In genomic region chr4:155966661-155967060, GRCh38 we compare ENCODE assay signal across 18 cellular contexts.
"Had no signal": no experiment of that assay in that cellular context is flagged by ENCODE, and none has a peak within 500 bp of the region (broad histone marks: within the 10 kb centered on the region; RNA-seq: fewer than 3 reads in every experiment).

No MANE protein-coding gene starts in this region.

- ATAC-seq: activated CD4-positive, alpha-beta T cell treated with anti-CD3 and anti-CD28 coated beads for 36 hours; activated T-cell treated with anti-CD3 and anti-CD28 coated beads, Interleukin-2, amount 50 U/mL, for 4 hours; left lung; sciatic nerve; T-helper 17 cell; upper lobe of right lung had no signal

- H3K4me1 ChIP-seq: breast epithelium, foreskin keratinocyte, left lung, thyroid gland, upper lobe of right lung had no signal

- DNase-seq: activated B cell treated with CpG ODN at 0.5 μM for 24 hours; activated CD4-positive, alpha-beta T cell treated with anti-CD3 and anti-CD28 coated beads for 36 hours; activated CD4-positive, alpha-beta T cell treated with anti-CD3 and anti-CD28 coated beads, Interleukin-2, amount 50 U/mL, for 48 hours; activated CD8-positive, alpha-beta memory T cell treated with anti-CD3 and anti-CD28 coated beads, Interleukin-2, amount 50 U/mL, for 48 hours; activated naive CD4-positive, alpha-beta T cell; activated T-cell treated with anti-CD3 and anti-CD28 coated beads, Interleukin-2, amount 50 U/mL, for 4 hours; foreskin keratinocyte; immature natural killer cell; left lung; midbrain; stimulated activated CD4-positive, alpha-beta T cell treated with anti-CD3 and anti-CD28 coated beads, Interleukin-4, amount 100 ng/mL, for 4 hours; SW 1271; T-helper 17 cell; thyroid gland; upper lobe of right lung had no signal

- H3K9me3 ChIP-seq: breast epithelium, left lung, thyroid gland, upper lobe of right lung had no signal

- H3K36me3 ChIP-seq: breast epithelium, left lung, thyroid gland, upper lobe of right lung had no signal

- H3K4me3 ChIP-seq: breast epithelium, left lung, lung, thyroid gland, upper lobe of right lung had no signal

- H3K27me3 ChIP-seq: breast epithelium, foreskin keratinocyte, left lung, thyroid gland, upper lobe of right lung had no signal

- H3K27ac ChIP-seq: breast epithelium, foreskin keratinocyte, left lung, thyroid gland, upper lobe of right lung had no signal
